Comparison of ENCODE assay signal across 1 cellular context in genomic region chr7:14125998-14126397, GRCh38.
TF ChIP-seq lines count a peak whose summit lies in the region.

No MANE protein-coding gene starts in this region.

TF ChIP-seq in GM23338, 12 proteins besides CTCF, POLR2A, EP300 and RAD21 (continued from another document):
- TF ChIP-seq ETS1 (IDR thresholded peaks at IDR 0.05), result no peak
- TF ChIP-seq CREB1 (CRISPR knock-in tag; IDR thresholded peaks at IDR 0.05; ENCODE audit: low read depth), result no peak
- TF ChIP-seq EZH2phosphoT487 (IDR thresholded peaks at IDR 0.05; ENCODE audit: unreplicated experiment), result no peak
- TF ChIP-seq STAT1 (IDR thresholded peaks at IDR 0.05; ENCODE audit: unreplicated experiment), result no peak
- no peak for TF ChIP-seq ZNF331 (CRISPR knock-in tag; IDR thresholded peaks at IDR 0.05; ENCODE audit: low read depth)
- TF ChIP-seq, protein P1, sequence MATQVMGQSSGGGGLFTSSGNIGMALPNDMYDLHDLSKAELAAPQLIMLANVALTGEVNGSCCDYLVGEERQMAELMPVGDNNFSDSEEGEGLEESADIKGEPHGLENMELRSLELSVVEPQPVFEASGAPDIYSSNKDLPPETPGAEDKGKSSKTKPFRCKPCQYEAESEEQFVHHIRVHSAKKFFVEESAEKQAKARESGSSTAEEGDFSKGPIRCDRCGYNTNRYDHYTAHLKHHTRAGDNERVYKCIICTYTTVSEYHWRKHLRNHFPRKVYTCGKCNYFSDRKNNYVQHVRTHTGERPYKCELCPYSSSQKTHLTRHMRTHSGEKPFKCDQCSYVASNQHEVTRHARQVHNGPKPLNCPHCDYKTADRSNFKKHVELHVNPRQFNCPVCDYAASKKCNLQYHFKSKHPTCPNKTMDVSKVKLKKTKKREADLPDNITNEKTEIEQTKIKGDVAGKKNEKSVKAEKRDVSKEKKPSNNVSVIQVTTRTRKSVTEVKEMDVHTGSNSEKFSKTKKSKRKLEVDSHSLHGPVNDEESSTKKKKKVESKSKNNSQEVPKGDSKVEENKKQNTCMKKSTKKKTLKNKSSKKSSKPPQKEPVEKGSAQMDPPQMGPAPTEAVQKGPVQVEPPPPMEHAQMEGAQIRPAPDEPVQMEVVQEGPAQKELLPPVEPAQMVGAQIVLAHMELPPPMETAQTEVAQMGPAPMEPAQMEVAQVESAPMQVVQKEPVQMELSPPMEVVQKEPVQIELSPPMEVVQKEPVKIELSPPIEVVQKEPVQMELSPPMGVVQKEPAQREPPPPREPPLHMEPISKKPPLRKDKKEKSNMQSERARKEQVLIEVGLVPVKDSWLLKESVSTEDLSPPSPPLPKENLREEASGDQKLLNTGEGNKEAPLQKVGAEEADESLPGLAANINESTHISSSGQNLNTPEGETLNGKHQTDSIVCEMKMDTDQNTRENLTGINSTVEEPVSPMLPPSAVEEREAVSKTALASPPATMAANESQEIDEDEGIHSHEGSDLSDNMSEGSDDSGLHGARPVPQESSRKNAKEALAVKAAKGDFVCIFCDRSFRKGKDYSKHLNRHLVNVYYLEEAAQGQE (IDR thresholded peaks at IDR 0.05; ENCODE audit: unreplicated experiment), result no peak
- TF ChIP-seq POLR2AphosphoS5 (IDR thresholded peaks at IDR 0.05; ENCODE audit: low read depth), result no peak
- TF ChIP-seq JUNB (IDR thresholded peaks at IDR 0.05; ENCODE audit: unreplicated experiment), result no peak
- no peak for TF ChIP-seq ZNF114 (CRISPR knock-in tag; IDR thresholded peaks at IDR 0.05)
- no peak for TF ChIP-seq NANOG (IDR thresholded peaks at IDR 0.05; ENCODE audit: borderline replicate concordance)
- TF ChIP-seq EZH2 (IDR thresholded peaks at IDR 0.05; ENCODE audit: low read depth, unreplicated experiment), result no peak
TF ChIP-seq in GM23338: peak in this region for 0.
